ENCODE assay signal across 10 cellular contexts in the genomic region with DNA sequence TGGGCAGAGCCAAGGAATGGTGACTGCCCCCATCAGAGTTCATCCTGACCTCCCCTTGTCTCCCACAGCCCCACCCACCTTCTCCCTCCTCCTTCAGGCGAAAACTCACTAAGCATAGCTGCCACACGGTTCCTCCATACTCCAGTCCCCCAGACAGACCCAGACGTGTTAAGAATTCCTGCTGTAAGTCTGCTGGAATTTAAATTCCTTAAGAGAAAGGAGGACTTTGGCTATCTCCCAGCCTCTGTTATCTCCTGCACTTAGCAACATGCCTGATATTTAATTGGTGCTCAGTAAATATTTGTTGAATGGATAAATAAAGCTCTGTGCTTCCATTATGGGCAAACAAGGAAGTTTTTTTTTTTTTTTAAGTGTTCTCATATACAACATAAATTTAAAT.
DNase-seq lines count a peak whose midpoint lies in the region; ATAC-seq and TF ChIP-seq lines count a peak whose summit lies in the region.
"Had no signal": no experiment of that assay in that cellular context is flagged by ENCODE, and none has a peak within 500 bp of the region (broad histone marks: within the 10 kb centered on the region; RNA-seq: fewer than 3 reads in every experiment).

No MANE protein-coding gene starts in this region.

- POLR2A ChIA-PET in naive thymus-derived CD8-positive, alpha-beta T cell (lab: Charles Lee): no interaction called here

- no peak overlapping the region for H3K4me2 ChIP-seq in GM23248 (ENCODE audit: unreplicated experiment)

- H3K9me2 ChIP-seq in GM23248 (ENCODE audit: insufficient read depth): no peaks in the 10 kb centered on the region

- peak overlapping the region; percentile 57 to 77 (median 71) for H3K4me3 Mint-ChIP-seq in immature natural killer cell
- no peak overlapping the region for H3K4me3 Mint-ChIP-seq in naive thymus-derived CD8-positive, alpha-beta T cell
- H3K4me3 Mint-ChIP-seq: memory B cell had no signal

- H3K79me2 ChIP-seq in GM23248 (ENCODE audit: insufficient read depth): no peaks in the 10 kb centered on the region

- H3K4me3 ChIP-seq in GM23248 (no peak overlapping the region), SJSA1 (no peak overlapping the region), retinal pigment epithelial cell (ENCODE audit: low read length) (no peak overlapping the region)
- H3K4me3 ChIP-seq: right atrium auricular region had no signal

- no peak for ATAC-seq in GM18861 (IDR thresholded peaks at IDR 0.05; ENCODE audit: unreplicated experiment)
- no peak for ATAC-seq in naive thymus-derived CD8-positive, alpha-beta T cell
- ATAC-seq in GM18517 (IDR thresholded peaks at IDR 0.05; ENCODE audit: unreplicated experiment): no peak

- H3K36me3 ChIP-seq in GM23248 (ENCODE audit: low read depth) (no peaks in the 10 kb centered on the region), SJSA1 (peaks cover 14% of the 10 kb centered on the region)
- H3K36me3 ChIP-seq: right atrium auricular region had no signal

- no peaks in the 10 kb centered on the region for H3K27me3 Mint-ChIP-seq in immature natural killer cell (ENCODE audit: low read depth in 3 of 3)
- no peaks in the 10 kb centered on the region for H3K27me3 Mint-ChIP-seq in naive thymus-derived CD8-positive, alpha-beta T cell
- H3K27me3 Mint-ChIP-seq: memory B cell had no signal

- H3K9me3 Mint-ChIP-seq in immature natural killer cell: peaks cover 0 to 2% (median 0%) of the 10 kb centered on the region in 6 donors
- H3K9me3 Mint-ChIP-seq in naive thymus-derived CD8-positive, alpha-beta T cell: no peaks in the 10 kb centered on the region
- H3K9me3 Mint-ChIP-seq: memory B cell had no signal

- peaks cover 3 to 17% (median 11%) of the 10 kb centered on the region in 3 donors for H3K36me3 Mint-ChIP-seq in immature natural killer cell
- peaks cover 21 to 98% (median 53%) of the 10 kb centered on the region in 3 donors for H3K36me3 Mint-ChIP-seq in naive thymus-derived CD8-positive, alpha-beta T cell
- H3K36me3 Mint-ChIP-seq: memory B cell had no signal

- H3K4me1 ChIP-seq in GM23248 (ENCODE audit: insufficient read depth): peaks cover 12% of the 10 kb centered on the region
- peaks cover 15% of the 10 kb centered on the region for H3K4me1 ChIP-seq in SJSA1 (replicated peaks)
- H3K4me1 ChIP-seq: right atrium auricular region had no signal

- H2AFZ ChIP-seq in GM23248: no peak overlapping the region

- no peaks in the 10 kb centered on the region for H4K20me1 ChIP-seq in GM23248 (ENCODE audit: insufficient read depth)

- H3K9me3 ChIP-seq in GM23248 (ENCODE audit: low read depth) (no peaks in the 10 kb centered on the region), SJSA1 (replicated peaks) (no peaks in the 10 kb centered on the region)
- H3K9me3 ChIP-seq: right atrium auricular region had no signal

- H3K27ac Mint-ChIP-seq in immature natural killer cell: peak overlapping the region; percentile 63 to 90 (median 77)
- peak overlapping the region in 1 of 10 donors; percentile 43 for H3K27ac Mint-ChIP-seq in naive thymus-derived CD8-positive, alpha-beta T cell
- H3K27ac Mint-ChIP-seq: memory B cell had no signal

- no peaks in the 10 kb centered on the region; the same call in 1 of the 2 replicates for H3F3A ChIP-seq in GM23248 (ENCODE audit: insufficient read depth)

- DNase-seq in GM23248: peak; percentile 39
- DNase-seq in SJSA1 (ENCODE audit: low read depth in 1 of 2, low spot score in 2 of 2): peak in 1 of 2 experiments; percentile 46
- DNase-seq in immature natural killer cell: no peak
- DNase-seq in retinal pigment epithelial cell (ENCODE audit: low read depth): peak; percentile 58
- no peak for DNase-seq in naive thymus-derived CD8-positive, alpha-beta T cell
- DNase-seq: amniotic stem cell had no signal

- H3K9ac ChIP-seq in GM23248: no peak overlapping the region

- in situ Hi-C loops in GM23248 (cut with MboI): no loop called here

- WGBS in GM23248 (ENCODE audit: low coverage in 1 of 2, low lambda C conversion rate in 2 of 2, missing lambda C conversion rate in 2 of 2), 2 experiments: 61 to 67% methylated on average over 3 of the region's 3 CpGs

- H3K27me3 ChIP-seq in GM23248 (replicated peaks; ENCODE audit: insufficient read depth): no peaks in the 10 kb centered on the region
- no peaks in the 10 kb centered on the region for H3K27me3 ChIP-seq in SJSA1 (replicated peaks)
- H3K27me3 ChIP-seq: right atrium auricular region had no signal

- peaks cover 26 to 30% of the 10 kb centered on the region in 2 donors for H3K4me1 Mint-ChIP-seq in immature natural killer cell
- H3K4me1 Mint-ChIP-seq in naive thymus-derived CD8-positive, alpha-beta T cell: peaks cover 0 to 8% (median 4%) of the 10 kb centered on the region in 4 donors
- H3K4me1 Mint-ChIP-seq: memory B cell had no signal

- TF ChIP-seq CTCF in retinal pigment epithelial cell (conservative IDR thresholded peaks at IDR 0.05; ENCODE audit: low read depth, low read length): no peak

- H3K27ac ChIP-seq in GM23248 (no peak overlapping the region; the same call in 1 of the 2 replicates), SJSA1 (peak overlapping the region; percentile 42; the same call in 1 of the 2 replicates)
- H3K27ac ChIP-seq: right atrium auricular region had no signal

Comparison
In these comparisons a context has a peak if more than half of its experiments do, and no peak if none do; other contexts are left out.
1. DNase-seq: peak in GM23248 (single experiment) and retinal pigment epithelial cell (single experiment); none in immature natural killer cell (0 of 3) and naive thymus-derived CD8-positive, alpha-beta T cell (0 of 10).
2. H3K4me3 Mint-ChIP-seq: peak in immature natural killer cell (5 of 5); none in naive thymus-derived CD8-positive, alpha-beta T cell (0 of 10).